12 cellular contexts compared by ENCODE assay signal in genomic region chr1:8866792-8867415, GRCh38. TPM values are rescaled to one million over a fixed set of nuclear protein-coding genes. Genes with fewer than 3 reads are reported as not detected.
DNase-seq lines count a peak whose midpoint lies in the region; ATAC-seq and TF ChIP-seq lines count a peak whose summit lies in the region.
"Had no signal": no experiment of that assay in that cellular context is flagged by ENCODE, and none has a peak within 500 bp of the region (broad histone marks: within the 10 kb centered on the region; RNA-seq: fewer than 3 reads in every experiment).

No MANE protein-coding gene starts in this region.

- H3K27ac ChIP-seq in neutrophil = peak overlapping the region; percentile 66

- no peaks in the 10 kb centered on the region for H3K9me3 ChIP-seq in neutrophil

- no peak overlapping the region for H3K4me3 ChIP-seq in neutrophil (ENCODE audit: low read depth in 1 of 2, low read length in 1 of 2)

- ATAC-seq in activated CD8-positive, alpha-beta memory T cell treated with anti-CD3 and anti-CD28 coated beads, Interleukin-2, amount 10 ng/mL, durations not matched to agents 7 days and 5 days = no peak
- ATAC-seq: naive thymus-derived CD8-positive, alpha-beta T cell had no signal

- TF ChIP-seq POLR2A in GM19099 (IDR thresholded peaks at IDR 0.05; ENCODE audit: extremely low read depth, insufficient read length, low read depth) = peak; percentile 20

- peaks cover 92% of the 10 kb centered on the region for H3K36me3 Mint-ChIP-seq in activated CD8-positive, alpha-beta memory T cell treated with anti-CD3 and anti-CD28 coated beads, Interleukin-2, amount 10 ng/mL, durations not matched to agents 7 days and 5 days
- peaks cover 80% of the 10 kb centered on the region for H3K36me3 Mint-ChIP-seq in activated T-helper 1 cell treated with anti-CD3 and anti-CD28 coated beads, Interleukin-12 subunit alpha, Interleukin-12 subunit beta, Interleukin-2, Interleukin-4 antibody, amounts not matched to agents 30 ng/mL and 10 ng/mL and 1 ng/mL, durations not matched to agents 14 hours and 24 hours and 36 hours (ENCODE audit: low read depth)

- H3K4me1 Mint-ChIP-seq in activated CD8-positive, alpha-beta memory T cell treated with anti-CD3 and anti-CD28 coated beads, Interleukin-2, amount 10 ng/mL, durations not matched to agents 7 days and 5 days = peaks cover 89% of the 10 kb centered on the region
- peaks cover 61% of the 10 kb centered on the region for H3K4me1 Mint-ChIP-seq in activated T-helper 1 cell treated with anti-CD3 and anti-CD28 coated beads, Interleukin-12 subunit alpha, Interleukin-12 subunit beta, Interleukin-2, Interleukin-4 antibody, amounts not matched to agents 30 ng/mL and 10 ng/mL and 1 ng/mL, durations not matched to agents 14 hours and 24 hours and 36 hours (ENCODE audit: low read depth)

- TF ChIP-seq CTCF in neutrophil (IDR thresholded peaks at IDR 0.05) = no peak

- intact Hi-C loops in activated T-helper 1 cell treated with anti-CD3 and anti-CD28 coated beads, Interleukin-12 subunit alpha, Interleukin-12 subunit beta, Interleukin-2, Interleukin-4 antibody, amounts not matched to agents 30 ng/mL and 10 ng/mL and 1 ng/mL, durations not matched to agents 14 hours and 24 hours and 36 hours (cut with micrococcal nuclease) = no loop called here

- no peak overlapping the region for H3K4me3 Mint-ChIP-seq in activated CD8-positive, alpha-beta memory T cell treated with anti-CD3 and anti-CD28 coated beads, Interleukin-2, amount 10 ng/mL, durations not matched to agents 7 days and 5 days
- H3K4me3 Mint-ChIP-seq in activated T-helper 1 cell treated with anti-CD3 and anti-CD28 coated beads, Interleukin-12 subunit alpha, Interleukin-12 subunit beta, Interleukin-2, Interleukin-4 antibody, amounts not matched to agents 30 ng/mL and 10 ng/mL and 1 ng/mL, durations not matched to agents 14 hours and 24 hours and 36 hours = peak overlapping the region; percentile 47
- H3K4me3 Mint-ChIP-seq: naive thymus-derived CD8-positive, alpha-beta T cell had no signal

- DNase-seq in activated CD8-positive, alpha-beta memory T cell treated with anti-CD3 and anti-CD28 coated beads, Interleukin-2, amount 10 ng/mL, durations not matched to agents 7 days and 5 days = no peak
- DNase-seq in activated CD8-positive, alpha-beta memory T cell treated with anti-CD3 and anti-CD28 coated beads, Interleukin-2, amount 50 U/mL, for 4 hours = no peak
- no peak for DNase-seq in activated T-helper 1 cell treated with anti-CD3 and anti-CD28 coated beads, Interleukin-12 subunit alpha, Interleukin-12 subunit beta, Interleukin-2, Interleukin-4 antibody, amounts not matched to agents 30 ng/mL and 10 ng/mL and 1 ng/mL, durations not matched to agents 14 hours and 24 hours and 36 hours (ENCODE audit: low spot score)
- DNase-seq in NCI-H2081 treated with DMSO at 0.1 percent for 48 hours (lab: John Stamatoyannopoulos, UW) (no peak), NCI-H226 (no peak), DMS79 (lab: John Stamatoyannopoulos, UW) (no peak)
- DNase-seq: DND-41; naive thymus-derived CD8-positive, alpha-beta T cell; NCI-H1930 had no signal

- CTCF ChIA-PET in activated CD8-positive, alpha-beta memory T cell treated with anti-CD3 and anti-CD28 coated beads, Interleukin-2, amount 10 ng/mL, durations not matched to agents 7 days and 5 days (lab: Charles Lee) = interaction anchor here (1.0 to 3.3 kb wide), 6 partner anchors 8 to 138 kb away, joined by 3 to 15 read pairs (median 4); partner anchors contain the start of gene ENO1

- no peaks in the 10 kb centered on the region for H3K27me3 Mint-ChIP-seq in activated CD8-positive, alpha-beta memory T cell treated with anti-CD3 and anti-CD28 coated beads, Interleukin-2, amount 10 ng/mL, durations not matched to agents 7 days and 5 days
- no peaks in the 10 kb centered on the region for H3K27me3 Mint-ChIP-seq in activated T-helper 1 cell treated with anti-CD3 and anti-CD28 coated beads, Interleukin-12 subunit alpha, Interleukin-12 subunit beta, Interleukin-2, Interleukin-4 antibody, amounts not matched to agents 30 ng/mL and 10 ng/mL and 1 ng/mL, durations not matched to agents 14 hours and 24 hours and 36 hours (ENCODE audit: insufficient read depth)
- H3K27me3 Mint-ChIP-seq: naive thymus-derived CD8-positive, alpha-beta T cell had no signal

- H3K9me3 Mint-ChIP-seq in activated CD8-positive, alpha-beta memory T cell treated with anti-CD3 and anti-CD28 coated beads, Interleukin-2, amount 10 ng/mL, durations not matched to agents 7 days and 5 days (ENCODE audit: low read depth) = no peaks in the 10 kb centered on the region
- no peaks in the 10 kb centered on the region for H3K9me3 Mint-ChIP-seq in activated T-helper 1 cell treated with anti-CD3 and anti-CD28 coated beads, Interleukin-12 subunit alpha, Interleukin-12 subunit beta, Interleukin-2, Interleukin-4 antibody, amounts not matched to agents 30 ng/mL and 10 ng/mL and 1 ng/mL, durations not matched to agents 14 hours and 24 hours and 36 hours
- H3K9me3 Mint-ChIP-seq: brain; naive thymus-derived CD8-positive, alpha-beta T cell had no signal

- peak overlapping the region; percentile 60 for H3K27ac Mint-ChIP-seq in activated CD8-positive, alpha-beta memory T cell treated with anti-CD3 and anti-CD28 coated beads, Interleukin-2, amount 10 ng/mL, durations not matched to agents 7 days and 5 days
- peak overlapping the region; percentile 74 for H3K27ac Mint-ChIP-seq in activated T-helper 1 cell treated with anti-CD3 and anti-CD28 coated beads, Interleukin-12 subunit alpha, Interleukin-12 subunit beta, Interleukin-2, Interleukin-4 antibody, amounts not matched to agents 30 ng/mL and 10 ng/mL and 1 ng/mL, durations not matched to agents 14 hours and 24 hours and 36 hours

- H3K4me1 ChIP-seq in neutrophil (ENCODE audit: control insufficient read depth in 1 of 2, insufficient read depth in 1 of 2, low read depth in 1 of 2, low read length in 1 of 2) = peaks cover 31% of the 10 kb centered on the region in 2 experiments

- H3K36me3 ChIP-seq in neutrophil = peaks cover 92% of the 10 kb centered on the region

- H3K27me3 ChIP-seq in neutrophil = no peaks in the 10 kb centered on the region

RNA-seq across cellular contexts. Expression of gene ENO1, which starts 11.6 kb away (rescaled TPM):
- total RNA-seq in activated CD8-positive, alpha-beta memory T cell treated with anti-CD3 and anti-CD28 coated beads, Interleukin-2, amount 10 ng/mL, durations not matched to agents 7 days and 5 days = 1,000 to 10,000 TPM; 2,070 to 2,300 TPM
- 3,370 and 3,388 TPM in 2 replicates for total RNA-seq in activated T-helper 1 cell treated with anti-CD3 and anti-CD28 coated beads, Interleukin-12 subunit alpha, Interleukin-12 subunit beta, Interleukin-2, Interleukin-4 antibody, amounts not matched to agents 30 ng/mL and 10 ng/mL and 1 ng/mL, durations not matched to agents 14 hours and 24 hours and 36 hours

RNA-seq across cellular contexts. Expression of gene RERE, which starts 49.5 kb away (rescaled TPM):
- 10 to 100 TPM; 38.3 TPM for total RNA-seq in activated CD8-positive, alpha-beta memory T cell treated with anti-CD3 and anti-CD28 coated beads, Interleukin-2, amount 10 ng/mL, durations not matched to agents 7 days and 5 days
- 82.0 and 90.9 TPM in 2 replicates for total RNA-seq in activated T-helper 1 cell treated with anti-CD3 and anti-CD28 coated beads, Interleukin-12 subunit alpha, Interleukin-12 subunit beta, Interleukin-2, Interleukin-4 antibody, amounts not matched to agents 30 ng/mL and 10 ng/mL and 1 ng/mL, durations not matched to agents 14 hours and 24 hours and 36 hours
